ENCODE assay signal across 12 cellular contexts in the genomic region with DNA sequence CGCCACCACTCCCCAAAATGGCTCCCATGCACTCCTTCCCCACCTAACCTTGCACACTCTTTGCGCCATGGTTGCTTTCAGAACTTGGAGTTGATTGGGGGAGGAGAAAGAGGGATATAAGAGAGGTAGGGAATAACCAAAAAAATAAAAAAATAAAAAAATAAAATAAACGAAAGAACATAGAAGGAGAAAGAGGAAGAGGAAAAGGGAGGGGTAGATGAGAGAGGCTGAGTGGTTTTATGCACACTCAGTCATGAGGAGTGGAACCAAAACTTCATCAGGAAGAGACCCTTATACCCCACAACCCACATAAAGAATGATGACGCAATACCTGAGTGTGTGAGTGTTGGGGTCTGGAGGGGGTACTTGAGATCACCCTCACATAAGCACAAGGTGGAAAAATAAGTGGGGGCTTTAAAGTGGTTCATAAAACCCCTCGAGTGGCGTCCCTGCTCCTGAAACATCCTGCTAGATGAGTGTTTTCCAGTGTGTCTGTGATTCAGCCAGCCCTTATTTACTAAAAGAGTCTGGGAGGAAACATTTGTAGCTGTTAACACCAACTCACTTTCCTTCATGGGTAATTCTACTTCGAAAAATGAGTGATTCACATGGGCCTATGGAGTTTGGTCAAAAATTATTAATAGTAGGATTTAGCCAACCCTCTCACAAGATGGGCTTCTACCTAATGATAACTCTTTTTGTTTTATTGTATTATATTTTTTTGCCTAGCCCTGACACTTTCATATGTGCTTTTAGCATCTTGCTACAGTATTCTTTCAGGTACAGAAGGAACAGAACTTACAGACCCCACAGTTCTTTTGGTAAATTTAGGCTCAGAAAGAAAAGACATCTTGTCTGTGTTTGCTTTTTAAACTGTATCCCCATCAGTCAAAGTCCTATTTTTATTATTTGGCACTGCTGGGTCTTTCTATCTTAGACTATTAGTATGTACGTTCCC. TPM values are rescaled to one million over a fixed set of nuclear protein-coding genes. Genes with fewer than 3 reads are reported as not detected.
DNase-seq lines count a peak whose midpoint lies in the region; ATAC-seq and TF ChIP-seq lines count a peak whose summit lies in the region.
"Had no signal": no experiment of that assay in that cellular context is flagged by ENCODE, and none has a peak within 500 bp of the region (broad histone marks: within the 10 kb centered on the region; RNA-seq: fewer than 3 reads in every experiment).

No MANE protein-coding gene starts in this region.

- peak overlapping the region; percentile 95 for H3K27ac Mint-ChIP-seq in activated naive CD4-positive, alpha-beta T cell treated with anti-CD3 and anti-CD28 coated beads, Interleukin-2, amount 50 U/mL, for 24 hours

- H3K4me1 Mint-ChIP-seq in activated naive CD4-positive, alpha-beta T cell treated with anti-CD3 and anti-CD28 coated beads, Interleukin-2, amount 50 U/mL, for 24 hours, result peaks cover 82% of the 10 kb centered on the region

- peak overlapping the region; percentile 98 for H3K4me3 Mint-ChIP-seq in activated naive CD4-positive, alpha-beta T cell treated with anti-CD3 and anti-CD28 coated beads, Interleukin-2, amount 50 U/mL, for 24 hours

- no peak overlapping the region for H3K27ac ChIP-seq in colonic mucosa
- H3K27ac ChIP-seq: SK-N-MC had no signal

- no peaks in the 10 kb centered on the region for H3K27me3 ChIP-seq in colonic mucosa

- TF ChIP-seq CTCF in colonic mucosa (IDR thresholded peaks at IDR 0.05), result no peak

- no peaks in the 10 kb centered on the region for H3K27me3 Mint-ChIP-seq in activated naive CD4-positive, alpha-beta T cell treated with anti-CD3 and anti-CD28 coated beads, Interleukin-2, amount 50 U/mL, for 24 hours

- DNase-seq in activated T-cell treated with anti-CD3 and anti-CD28 coated beads for 4 hours (peak; percentile 41), NOMO-1 treated with DMSO at 0.1 percent for 48 hours (lab: John Stamatoyannopoulos, UW; ENCODE audit: unreplicated experiment) (peak; percentile 65), colonic mucosa (no peak), NCI-H2196 (lab: John Stamatoyannopoulos, UW; ENCODE audit: unreplicated experiment) (no peak)
- no peak for DNase-seq in activated T-cell treated with anti-CD3 and anti-CD28 coated beads, Interleukin-2, amount 50 U/mL, for 1 hour
- peak; percentile 39 for DNase-seq in stimulated activated naive CD8-positive, alpha-beta T cell treated with anti-CD3 and anti-CD28 coated beads, Interleukin-15, Interleukin-2, amounts not matched to agents 100 U/mL and 50 U/mL, for 24 hours
- DNase-seq: cortex of kidney, NCI-H1694 treated with DMSO at 0.1 percent for 48 hours had no signal

- intact Hi-C loops in colonic mucosa (cut with DNase I), result no loop called here

- ATAC-seq in stimulated activated naive CD8-positive, alpha-beta T cell treated with anti-CD3 and anti-CD28 coated beads, Interleukin-15, Interleukin-2, amounts not matched to agents 100 U/mL and 50 U/mL, for 24 hours, result peak; percentile 79
- no peak for ATAC-seq in HG02938 (IDR thresholded peaks at IDR 0.05; ENCODE audit: unreplicated experiment)

- H3K9me3 Mint-ChIP-seq in activated naive CD4-positive, alpha-beta T cell treated with anti-CD3 and anti-CD28 coated beads, Interleukin-2, amount 50 U/mL, for 24 hours, result peaks cover 4% of the 10 kb centered on the region

- no peaks in the 10 kb centered on the region for H3K4me1 ChIP-seq in colonic mucosa

- peak overlapping the region in 1 of 2 donors; percentile 39 for H3K9ac ChIP-seq in colonic mucosa (ENCODE audit: low read depth in 2 of 2, low read length in 2 of 2)

- no peak overlapping the region for H3K4me3 ChIP-seq in colonic mucosa
- H3K4me3 ChIP-seq: lung, SK-N-MC had no signal

- H3K9me3 ChIP-seq in colonic mucosa, result no peaks in the 10 kb centered on the region

- H3K36me3 ChIP-seq in colonic mucosa, result no peaks in the 10 kb centered on the region

- H3K36me3 Mint-ChIP-seq in activated naive CD4-positive, alpha-beta T cell treated with anti-CD3 and anti-CD28 coated beads, Interleukin-2, amount 50 U/mL, for 24 hours, result peaks cover 57% of the 10 kb centered on the region

RNA-seq across cellular contexts. Expression of gene SLAMF1, which starts 5.2 kb away (rescaled TPM):
- 1 to 10 TPM in 1 of 2 donors, under 1 TPM in 1; 0.69 to 1.2 TPM for total RNA-seq in colonic mucosa

Comparison
In these comparisons a context has a peak if more than half of its experiments do, and no peak if none do; other contexts are left out.
1. DNase-seq: peak in activated T-cell treated with anti-CD3 and anti-CD28 coated beads for 4 hours (single experiment), NOMO-1 treated with DMSO at 0.1 percent for 48 hours (single experiment) and stimulated activated naive CD8-positive, alpha-beta T cell treated with anti-CD3 and anti-CD28 coated beads, Interleukin-15, Interleukin-2, amounts not matched to agents 100 U/mL and 50 U/mL, for 24 hours (single experiment); none in activated T-cell treated with anti-CD3 and anti-CD28 coated beads, Interleukin-2, amount 50 U/mL, for 1 hour (single experiment), colonic mucosa (single experiment) and NCI-H2196 (single experiment).